8 cellular contexts compared by ENCODE assay signal in the genomic region with DNA sequence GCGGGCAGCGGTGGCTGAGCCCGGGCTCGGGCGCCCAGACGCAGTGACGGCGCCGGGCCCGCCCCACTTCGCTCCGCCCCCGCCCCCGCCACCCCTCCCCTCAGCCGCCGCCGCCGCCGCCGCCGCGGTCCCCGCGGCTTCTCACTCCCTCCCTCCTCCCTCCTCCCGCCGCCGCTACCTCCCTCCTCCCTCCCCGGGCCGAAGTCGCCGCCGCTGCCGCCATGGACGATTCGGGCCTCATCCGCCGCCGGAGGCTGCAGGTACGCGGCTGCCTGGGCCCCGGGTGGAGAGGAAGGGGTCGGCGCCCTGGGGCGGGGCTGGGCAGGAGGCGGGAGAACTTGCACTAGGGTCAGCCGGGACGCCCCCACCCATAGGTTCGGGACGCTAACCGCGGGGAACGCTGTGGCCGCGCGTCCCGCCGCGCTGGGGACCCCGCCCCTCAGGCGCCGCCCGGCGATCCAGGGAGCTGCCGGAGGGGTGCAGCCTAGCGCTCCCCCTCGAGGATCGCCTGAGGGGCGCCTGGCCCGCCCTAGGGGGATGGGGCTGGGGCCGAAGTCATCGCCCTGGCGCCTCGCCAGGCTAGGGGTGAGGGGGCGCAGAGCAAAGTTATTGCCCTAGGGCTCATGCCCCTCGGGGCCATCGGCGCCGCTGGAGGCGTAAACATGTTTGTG. TPM values are rescaled to one million over a fixed set of nuclear protein-coding genes. Genes with fewer than 3 reads are reported as not detected.
DNase-seq lines count a peak whose midpoint lies in the region; ATAC-seq and TF ChIP-seq lines count a peak whose summit lies in the region.

No MANE protein-coding gene starts in this region.

- no peaks in the 10 kb centered on the region for H3K79me2 ChIP-seq in SK-N-SH (ENCODE audit: insufficient read depth)

- TF ChIP-seq EP300 in SK-N-SH (IDR thresholded peaks at IDR 0.05; ENCODE audit: borderline replicate concordance in 1 of 2, low read depth in 1 of 2, low read length in 1 of 2) = no peak

- peak overlapping the region; percentile 94 for H3K4me2 ChIP-seq in SK-N-SH

- peak overlapping the region; percentile 76 for H2AFZ ChIP-seq in SK-N-SH (ENCODE audit: low read depth)

- H3K4me1 ChIP-seq in SK-N-SH (ENCODE audit: control insufficient read depth in 1 of 2, insufficient read depth in 2 of 2, low read depth in 1 of 2, low read length in 1 of 2) = peaks cover 5 to 38% of the 10 kb centered on the region in 2 experiments; a peak in 2 of 4 replicates

- H3K9me3 Mint-ChIP-seq in natural killer cell treated with Interleukin-12 subunit alpha and Interleukin-12 subunit beta and Interleukin-15 and Interleukin-18, amount 100 ng/mL, for 72 hours = no peaks in the 10 kb centered on the region

- POLR2A ChIA-PET in SK-N-SH (lab: Yijun Ruan, JAX) = interaction anchor here (1.2 kb wide), 1 partner anchor 104 kb away, joined by 4 read pairs; the partner anchor contains the start of gene CALR

- H3K4me3 ChIP-seq in HFF-Myc (replicated peaks; ENCODE audit: low read depth, low read length) (peak overlapping the region; percentile 36), SK-N-SH (ENCODE audit: low read depth in 2 of 2, low read length in 1 of 2) (peak overlapping the region; percentile 67 to 73), coronary artery (peak overlapping the region; percentile 65)

- CTCF ChIA-PET in SK-N-SH (lab: Yijun Ruan, JAX) = interaction anchor here (0.5 to 1.5 kb wide), 5 partner anchors 20 to 131 kb away, joined by 3 to 4 read pairs (median 3); partner anchors contain the start of gene RNASEH2A

- no peaks in the 10 kb centered on the region for H3K36me3 ChIP-seq in SK-N-SH (replicated peaks in 1 of 2; ENCODE audit: control insufficient read depth in 1 of 2, insufficient read depth in 2 of 2, low read length in 1 of 2)

- H3K4me1 Mint-ChIP-seq in natural killer cell treated with Interleukin-12 subunit alpha and Interleukin-12 subunit beta and Interleukin-15 and Interleukin-18, amount 100 ng/mL, for 72 hours (ENCODE audit: low read depth in 2 of 2) = peaks cover 18 to 21% of the 10 kb centered on the region in 2 donors

- peak overlapping the region; percentile 67 for H3K4me3 Mint-ChIP-seq in natural killer cell treated with Interleukin-12 subunit alpha and Interleukin-12 subunit beta and Interleukin-15 and Interleukin-18, amount 100 ng/mL, for 72 hours

- H3K27ac ChIP-seq in SK-N-SH (ENCODE audit: low read depth in 2 of 2, low read length in 1 of 2) (peak overlapping the region in 1 of 2 experiments; percentile 67; a peak in 1 of 4 replicates), coronary artery (no peak overlapping the region)

- no peak overlapping the region for H3K27ac Mint-ChIP-seq in natural killer cell treated with Interleukin-12 subunit alpha and Interleukin-12 subunit beta and Interleukin-15 and Interleukin-18, amount 100 ng/mL, for 72 hours

- TF ChIP-seq CTCF in HFF-Myc (IDR thresholded peaks at IDR 0.05; ENCODE audit: low read depth, low read length, missing control alignments) (no peak), SK-N-SH (IDR thresholded peaks at IDR 0.05) (peak; percentile 12; the same call in 1 of the 2 replicates), coronary artery (IDR thresholded peaks at IDR 0.05) (no peak)

- 5% methylated on average over 29 of the region's 79 CpGs for WGBS in SK-N-SH (ENCODE audit: low lambda C conversion rate)

- no peak for TF ChIP-seq RAD21 in SK-N-SH (IDR thresholded peaks at IDR 0.05; ENCODE audit: low read length)

- ATAC-seq in natural killer cell treated with Interleukin-12 subunit alpha and Interleukin-12 subunit beta and Interleukin-15 and Interleukin-18, amount 100 ng/mL, for 72 hours = peak; percentile 51 to 59
- no peak for ATAC-seq in HG03097 (IDR thresholded peaks at IDR 0.05; ENCODE audit: low FRiP score, unreplicated experiment)

- H3K9me2 ChIP-seq in SK-N-SH = no peaks in the 10 kb centered on the region

- no peaks in the 10 kb centered on the region for H4K20me1 ChIP-seq in SK-N-SH (ENCODE audit: insufficient read depth)

- no peaks in the 10 kb centered on the region for H3K36me3 Mint-ChIP-seq in natural killer cell treated with Interleukin-12 subunit alpha and Interleukin-12 subunit beta and Interleukin-15 and Interleukin-18, amount 100 ng/mL, for 72 hours

- peak overlapping the region; percentile 62 for H3K9ac ChIP-seq in SK-N-SH

- peaks cover 24% of the 10 kb centered on the region for H3F3A ChIP-seq in SK-N-SH (replicated peaks; ENCODE audit: insufficient read depth)

- peaks cover 44 to 53% of the 10 kb centered on the region in 2 donors for H3K27me3 Mint-ChIP-seq in natural killer cell treated with Interleukin-12 subunit alpha and Interleukin-12 subunit beta and Interleukin-15 and Interleukin-18, amount 100 ng/mL, for 72 hours

- H3K27me3 ChIP-seq in SK-N-SH (ENCODE audit: insufficient read depth) = no peaks in the 10 kb centered on the region

- DNase-seq in AG08396 (ENCODE audit: low spot score) (peak; percentile 70), HFF-Myc (ENCODE audit: extremely low read depth, low read depth) (no peak), SK-N-SH (peak; percentile 90), coronary artery (ENCODE audit: low spot score) (no peak), ureter (ENCODE audit: low spot score) (no peak), NCI-H1048 (lab: John Stamatoyannopoulos, UW) (no peak)
- DNase-seq in natural killer cell treated with Interleukin-12 subunit alpha and Interleukin-12 subunit beta and Interleukin-15 and Interleukin-18, amount 100 ng/mL, for 72 hours (ENCODE audit: low spot score) = no peak

- no peaks in the 10 kb centered on the region for H3K9me3 ChIP-seq in SK-N-SH

TF ChIP-seq in SK-N-SH, 30 proteins besides CTCF, POLR2A, EP300 and RAD21 (continues in another document):
- TF ChIP-seq RFX5 (IDR thresholded peaks at IDR 0.05; ENCODE audit: low read length) (no peak), JUND (IDR thresholded peaks at IDR 0.05) (no peak), TCF12 (IDR thresholded peaks at IDR 0.05) (no peak), ELF1 (IDR thresholded peaks at IDR 0.05) (no peak), TAF1 (IDR thresholded peaks at IDR 0.05; ENCODE audit: borderline replicate concordance, low read depth, low read length) (no peak)
- TF ChIP-seq, protein P1, sequence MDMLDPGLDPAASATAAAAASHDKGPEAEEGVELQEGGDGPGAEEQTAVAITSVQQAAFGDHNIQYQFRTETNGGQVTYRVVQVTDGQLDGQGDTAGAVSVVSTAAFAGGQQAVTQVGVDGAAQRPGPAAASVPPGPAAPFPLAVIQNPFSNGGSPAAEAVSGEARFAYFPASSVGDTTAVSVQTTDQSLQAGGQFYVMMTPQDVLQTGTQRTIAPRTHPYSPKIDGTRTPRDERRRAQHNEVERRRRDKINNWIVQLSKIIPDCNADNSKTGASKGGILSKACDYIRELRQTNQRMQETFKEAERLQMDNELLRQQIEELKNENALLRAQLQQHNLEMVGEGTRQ (IDR thresholded peaks at IDR 0.05; ENCODE audit: borderline replicate concordance, low read depth, low read length) = no peak
- TF ChIP-seq, protein P2, sequence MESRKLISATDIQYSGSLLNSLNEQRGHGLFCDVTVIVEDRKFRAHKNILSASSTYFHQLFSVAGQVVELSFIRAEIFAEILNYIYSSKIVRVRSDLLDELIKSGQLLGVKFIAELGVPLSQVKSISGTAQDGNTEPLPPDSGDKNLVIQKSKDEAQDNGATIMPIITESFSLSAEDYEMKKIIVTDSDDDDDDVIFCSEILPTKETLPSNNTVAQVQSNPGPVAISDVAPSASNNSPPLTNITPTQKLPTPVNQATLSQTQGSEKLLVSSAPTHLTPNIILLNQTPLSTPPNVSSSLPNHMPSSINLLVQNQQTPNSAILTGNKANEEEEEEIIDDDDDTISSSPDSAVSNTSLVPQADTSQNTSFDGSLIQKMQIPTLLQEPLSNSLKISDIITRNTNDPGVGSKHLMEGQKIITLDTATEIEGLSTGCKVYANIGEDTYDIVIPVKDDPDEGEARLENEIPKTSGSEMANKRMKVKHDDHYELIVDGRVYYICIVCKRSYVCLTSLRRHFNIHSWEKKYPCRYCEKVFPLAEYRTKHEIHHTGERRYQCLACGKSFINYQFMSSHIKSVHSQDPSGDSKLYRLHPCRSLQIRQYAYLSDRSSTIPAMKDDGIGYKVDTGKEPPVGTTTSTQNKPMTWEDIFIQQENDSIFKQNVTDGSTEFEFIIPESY (IDR thresholded peaks at IDR 0.05; ENCODE audit: borderline replicate concordance, low read depth) = no peak

RNA-seq across cellular contexts. Expression of gene RTBDN, which starts 0.5 kb away (rescaled TPM):
- 0.47 and 0.72 TPM in 2 replicates for polyA plus RNA-seq in SK-N-SH (2012; rRNA removed)
- 0.23 and 0.55 TPM in 2 replicates for polyA plus RNA-seq in SK-N-SH (2012; cell fraction: cytosol; rRNA removed)
- polyA plus RNA-seq in SK-N-SH (2012; cell fraction: nucleus; rRNA removed) = 0.27 and 0.31 TPM in 2 replicates
- total RNA-seq in natural killer cell treated with Interleukin-12 subunit alpha and Interleukin-12 subunit beta and Interleukin-15 and Interleukin-18, amount 100 ng/mL, for 72 hours = not detected
- total RNA-seq in ureter = not detected

RNA-seq across cellular contexts. Expression of gene MAST1, which starts 4.4 kb away (rescaled TPM):
- 4.3 and 9.7 TPM in 2 replicates for polyA plus RNA-seq in SK-N-SH (2012; rRNA removed)
- 3.2 and 7.2 TPM in 2 replicates for polyA plus RNA-seq in SK-N-SH (2012; cell fraction: cytosol; rRNA removed)
- 37.5 and 48.1 TPM in 2 replicates for polyA plus RNA-seq in SK-N-SH (2012; cell fraction: nucleus; rRNA removed)
- total RNA-seq in natural killer cell treated with Interleukin-12 subunit alpha and Interleukin-12 subunit beta and Interleukin-15 and Interleukin-18, amount 100 ng/mL, for 72 hours = under 1 TPM in 1 of 2 donors, not detected in 1; 0.31 TPM
- 0.36 TPM for total RNA-seq in ureter

RNA-seq across cellular contexts. Expression of gene RNASEH2A, which starts 27.5 kb away (rescaled TPM):
- polyA plus RNA-seq in SK-N-SH (2012; rRNA removed) = 35.2 and 48.1 TPM in 2 replicates
- 29.8 and 35.8 TPM in 2 replicates for polyA plus RNA-seq in SK-N-SH (2012; cell fraction: cytosol; rRNA removed)
- polyA plus RNA-seq in SK-N-SH (2012; cell fraction: nucleus; rRNA removed) = 33.6 and 59.2 TPM in 2 replicates
- 10 to 100 TPM; 20.8 to 63.5 TPM for total RNA-seq in natural killer cell treated with Interleukin-12 subunit alpha and Interleukin-12 subunit beta and Interleukin-15 and Interleukin-18, amount 100 ng/mL, for 72 hours
- total RNA-seq in ureter = 8.8 TPM

RNA-seq across cellular contexts. Expression of gene THSD8, which starts 32.0 kb away (rescaled TPM):
- polyA plus RNA-seq in SK-N-SH (2012; rRNA removed) = not detected in 2 replicates
- polyA plus RNA-seq in SK-N-SH (2012; cell fraction: cytosol; rRNA removed) = 0.33 TPM in 1 of 2 replicates, not detected in the other
- polyA plus RNA-seq in SK-N-SH (2012; cell fraction: nucleus; rRNA removed) = 2.9 TPM in 1 of 2 replicates, not detected in the other
- 10 to 100 TPM in 1 of 2 donors, 1 to 10 TPM in 1; 8.7 to 19.5 TPM for total RNA-seq in natural killer cell treated with Interleukin-12 subunit alpha and Interleukin-12 subunit beta and Interleukin-15 and Interleukin-18, amount 100 ng/mL, for 72 hours
- 4.4 TPM for total RNA-seq in ureter

RNA-seq across cellular contexts. Expression of gene PRDX2, which starts 32.3 kb away (rescaled TPM):
- polyA plus RNA-seq in SK-N-SH (2012; rRNA removed) = 215 and 341 TPM in 2 replicates
- 167 and 232 TPM in 2 replicates for polyA plus RNA-seq in SK-N-SH (2012; cell fraction: cytosol; rRNA removed)
- polyA plus RNA-seq in SK-N-SH (2012; cell fraction: nucleus; rRNA removed) = 138 and 161 TPM in 2 replicates
- total RNA-seq in natural killer cell treated with Interleukin-12 subunit alpha and Interleukin-12 subunit beta and Interleukin-15 and Interleukin-18, amount 100 ng/mL, for 72 hours = 100 to 1,000 TPM; 150 to 226 TPM
- total RNA-seq in ureter = 196 TPM

Comparison
In these comparisons a context has a peak if more than half of its experiments do, and no peak if none do; other contexts are left out.
1. DNase-seq: peak in AG08396 (single experiment) and SK-N-SH (single experiment); none in HFF-Myc (single experiment), coronary artery (single experiment), natural killer cell treated with Interleukin-12 subunit alpha and Interleukin-12 subunit beta and Interleukin-15 and Interleukin-18, amount 100 ng/mL, for 72 hours (single experiment), ureter (single experiment) and NCI-H1048 (single experiment).
2. Peak in every context shown above with its lines, with median percentiles within 50 percentile points of each other: H3K4me3 ChIP-seq.